Comparison of ENCODE assay signal across 14 cellular contexts in genomic region chr7:1912472-1913289, GRCh38.
DNase-seq lines count a peak whose midpoint lies in the region; ATAC-seq and TF ChIP-seq lines count a peak whose summit lies in the region.
"Had no signal": no experiment of that assay in that cellular context is flagged by ENCODE, and none has a peak within 500 bp of the region (broad histone marks: within the 10 kb centered on the region; RNA-seq: fewer than 3 reads in every experiment).

No MANE protein-coding gene starts in this region.

- H3K36me3 ChIP-seq in skeletal muscle tissue (ENCODE audit: control insufficient read depth in 3 of 3, insufficient read depth in 3 of 3, low read length in 3 of 3) (no peaks in the 10 kb centered on the region), spleen (peaks cover 0 to 81% (median 2%) of the 10 kb centered on the region in 6 donors)

- ATAC-seq in activated B cell treated with CpG ODN at 0.5 μM for 24 hours (ENCODE audit: low read depth) (peak; percentile 52), right cardiac atrium (peak in 1 of 2 donors; percentile 15)
- ATAC-seq: left lobe of liver had no signal

- no peaks in the 10 kb centered on the region for H3K27me3 Mint-ChIP-seq in activated B cell treated with CpG ODN at 0.5 μM for 24 hours

- intact Hi-C loops in activated B cell treated with CpG ODN at 0.5 μM for 24 hours (cut with micrococcal nuclease) (no loop called here), right cardiac atrium (cut with DNase I) (no loop called here), spleen (cut with DNase I; ENCODE audit: low total_unique reads) (no loop called here)

- POLR2A ChIA-PET in activated B cell treated with CpG ODN at 0.5 μM for 24 hours (lab: Charles Lee) = interaction anchor here (0.7 kb wide), 1 partner anchor 188 kb away, joined by 5 read pairs; no protein-coding TSS in a partner anchor

- H3K27me3 ChIP-seq in right cardiac atrium (ENCODE audit: control insufficient read depth, insufficient read depth) = no peaks in the 10 kb centered on the region
- no peaks in the 10 kb centered on the region for H3K27me3 ChIP-seq in skeletal muscle tissue (ENCODE audit: control insufficient read depth in 3 of 3, insufficient read depth in 3 of 3, low read length in 3 of 3)
- no peaks in the 10 kb centered on the region for H3K27me3 ChIP-seq in spleen (replicated peaks in 1 of 7)

- no peaks in the 10 kb centered on the region for H3K9me3 Mint-ChIP-seq in activated B cell treated with CpG ODN at 0.5 μM for 24 hours

- H3K4me3 Mint-ChIP-seq in activated B cell treated with CpG ODN at 0.5 μM for 24 hours = no peak overlapping the region

- H3K9me3 ChIP-seq in right cardiac atrium (ENCODE audit: control insufficient read depth, low read length) (no peaks in the 10 kb centered on the region), skeletal muscle tissue (ENCODE audit: control insufficient read depth in 3 of 3, low read length in 3 of 3) (no peaks in the 10 kb centered on the region), spleen (no peaks in the 10 kb centered on the region)

- no peak for TF ChIP-seq CTCF in activated B cell treated with CpG ODN at 0.5 μM for 24 hours (IDR thresholded peaks at IDR 0.05)
- TF ChIP-seq CTCF in spleen (IDR thresholded peaks at IDR 0.05 in 8 of 11, conservative IDR thresholded peaks at IDR 0.05 in 3 of 11) = peak in 1 of 11 experiments; percentile 9

- no peaks in the 10 kb centered on the region for H3K4me1 ChIP-seq in right cardiac atrium (ENCODE audit: control insufficient read depth, insufficient read depth, low read length)
- H3K4me1 ChIP-seq in skeletal muscle tissue (ENCODE audit: control insufficient read depth in 3 of 3, insufficient read depth in 3 of 3, low read length in 3 of 3) = peaks cover 6 to 34% (median 23%) of the 10 kb centered on the region in 3 donors
- H3K4me1 ChIP-seq in spleen = peaks cover 0 to 75% (median 24%) of the 10 kb centered on the region in 6 donors

- H3K4me1 Mint-ChIP-seq in activated B cell treated with CpG ODN at 0.5 μM for 24 hours = peaks cover 11% of the 10 kb centered on the region

- no peak overlapping the region for H3K4me3 ChIP-seq in right cardiac atrium (ENCODE audit: low read length)
- no peak overlapping the region for H3K4me3 ChIP-seq in skeletal muscle tissue (ENCODE audit: low read length in 3 of 3)
- no peak overlapping the region for H3K4me3 ChIP-seq in spleen
- H3K4me3 ChIP-seq: PC-9, skin epidermis had no signal

- no peak overlapping the region for H3K9ac ChIP-seq in skeletal muscle tissue (ENCODE audit: low read depth in 1 of 3, low read length in 3 of 3)

- TF ChIP-seq POLR2A in spleen (IDR thresholded peaks at IDR 0.05) = no peak

- WGBS in right cardiac atrium = 62% methylated on average over 35 of the region's 35 CpGs
- WGBS in spleen, 5 donors = 70 to 83% (median 77%) methylated on average over 15 to 35 of the region's 35 CpGs

- H3K36me3 Mint-ChIP-seq in activated B cell treated with CpG ODN at 0.5 μM for 24 hours (ENCODE audit: low read depth) = peaks cover 30% of the 10 kb centered on the region

- DNase-seq in EL (peak; percentile 95), activated B cell treated with CpG ODN at 0.5 μM for 24 hours (no peak), right cardiac atrium (peak; percentile 55 to 78 (median 72)), H4 (ENCODE audit: low spot score) (no peak), spleen (no peak), NCI-H2029 (lab: John Stamatoyannopoulos, UW) (no peak)
- no peak for DNase-seq in activated CD4-positive, alpha-beta T cell treated with anti-CD3 and anti-CD28 coated beads, Interleukin-2, amount 50 U/mL, for 1 hour
- DNase-seq: activated CD4-positive, CD25-positive, alpha-beta regulatory T cell; activated naive CD4-positive, alpha-beta T cell; NCI-H2029 treated with DMSO at 0.1 percent for 48 hours; PC-9 had no signal

- H3K27ac ChIP-seq in right cardiac atrium (ENCODE audit: low read length) (no peak overlapping the region), skeletal muscle tissue (ENCODE audit: low read depth, low read length) (peak overlapping the region; percentile 19), spleen (peak overlapping the region in 2 of 8 donors; percentile 7 to 13)
- H3K27ac ChIP-seq: PC-9, skin epidermis had no signal

- no peak overlapping the region for H3K27ac Mint-ChIP-seq in activated B cell treated with CpG ODN at 0.5 μM for 24 hours

- CTCF ChIA-PET in activated B cell treated with CpG ODN at 0.5 μM for 24 hours (lab: Charles Lee) = no interaction called here

Comparison
In these comparisons a context has a peak if more than half of its experiments do, and no peak if none do; other contexts are left out.
1. DNase-seq: peak in EL (single experiment) and right cardiac atrium (3 of 3); none in activated B cell treated with CpG ODN at 0.5 μM for 24 hours (single experiment), H4 (single experiment), spleen (single experiment), NCI-H2029 (single experiment) and activated CD4-positive, alpha-beta T cell treated with anti-CD3 and anti-CD28 coated beads, Interleukin-2, amount 50 U/mL, for 1 hour (single experiment).